10 cellular contexts compared by ENCODE assay signal in the genomic region with DNA sequence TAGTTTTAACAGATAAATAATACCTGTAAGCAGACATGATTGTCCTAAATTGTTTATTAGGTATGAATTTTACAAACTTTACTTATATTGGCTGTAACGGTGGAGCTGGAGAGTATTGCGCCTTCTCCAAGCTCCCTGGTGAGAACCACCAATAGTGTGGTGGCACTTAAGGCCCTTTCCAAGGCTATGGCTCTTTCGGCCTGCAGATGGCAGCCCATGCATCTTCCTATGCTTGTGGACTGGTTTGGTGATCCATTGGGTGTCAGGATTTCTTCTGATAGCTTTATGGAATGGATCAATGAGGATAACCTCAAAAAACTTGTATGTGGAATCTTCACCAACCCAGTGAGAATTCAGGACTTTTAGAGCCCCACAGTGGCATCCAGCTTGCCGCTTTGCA. TPM values are rescaled to one million over a fixed set of nuclear protein-coding genes. Genes with fewer than 3 reads are reported as not detected.
DNase-seq lines count a peak whose midpoint lies in the region; ATAC-seq and TF ChIP-seq lines count a peak whose summit lies in the region.
"Had no signal": no experiment of that assay in that cellular context is flagged by ENCODE, and none has a peak within 500 bp of the region (broad histone marks: within the 10 kb centered on the region; RNA-seq: fewer than 3 reads in every experiment).

No MANE protein-coding gene starts in this region.

- CTCF ChIA-PET in activated naive CD4-positive, alpha-beta T cell treated with anti-CD3 and anti-CD28 coated beads, Interleukin-2, amount 10 ng/mL, durations not matched to agents 7 days and 5 days (lab: Charles Lee): interaction anchor here (0.9 to 1.7 kb wide), 4 partner anchors 12 to 122 kb away, joined by 3 to 5 read pairs (median 3); no protein-coding TSS in a partner anchor

- no peaks in the 10 kb centered on the region for H3K9me3 Mint-ChIP-seq in activated naive CD4-positive, alpha-beta T cell treated with anti-CD3 and anti-CD28 coated beads, Interleukin-2, amount 10 ng/mL, durations not matched to agents 7 days and 5 days
- H3K9me3 Mint-ChIP-seq: activated naive CD8-positive, alpha-beta T cell treated with anti-CD3 and anti-CD28 coated beads for 36 hours had no signal

- H3K4me3 ChIP-seq in Jurkat, Clone E6-1 (ENCODE audit: low read length): no peak overlapping the region
- H3K4me3 ChIP-seq in choroid plexus epithelial cell (ENCODE audit: low read depth, low read length): no peak overlapping the region
- H3K4me3 ChIP-seq: thyroid gland had no signal

- H3K4me1 Mint-ChIP-seq in activated naive CD4-positive, alpha-beta T cell treated with anti-CD3 and anti-CD28 coated beads, Interleukin-2, amount 10 ng/mL, durations not matched to agents 7 days and 5 days: peaks cover 6% of the 10 kb centered on the region

- TF ChIP-seq CTCF in choroid plexus epithelial cell (conservative IDR thresholded peaks at IDR 0.05; ENCODE audit: low read depth, low read length): peak; percentile 74

- no peak for ATAC-seq in GM21515 (IDR thresholded peaks at IDR 0.05; ENCODE audit: unreplicated experiment)

- no peak overlapping the region for H3K4me3 Mint-ChIP-seq in activated naive CD4-positive, alpha-beta T cell treated with anti-CD3 and anti-CD28 coated beads, Interleukin-2, amount 10 ng/mL, durations not matched to agents 7 days and 5 days
- H3K4me3 Mint-ChIP-seq: activated naive CD8-positive, alpha-beta T cell treated with anti-CD3 and anti-CD28 coated beads for 36 hours had no signal

- H3K27me3 Mint-ChIP-seq in activated naive CD4-positive, alpha-beta T cell treated with anti-CD3 and anti-CD28 coated beads, Interleukin-2, amount 10 ng/mL, durations not matched to agents 7 days and 5 days: peaks cover 4% of the 10 kb centered on the region
- H3K27me3 Mint-ChIP-seq: activated naive CD8-positive, alpha-beta T cell treated with anti-CD3 and anti-CD28 coated beads for 36 hours had no signal

- H3K27ac Mint-ChIP-seq in activated naive CD4-positive, alpha-beta T cell treated with anti-CD3 and anti-CD28 coated beads, Interleukin-2, amount 10 ng/mL, durations not matched to agents 7 days and 5 days: no peak overlapping the region
- H3K27ac Mint-ChIP-seq: activated naive CD8-positive, alpha-beta T cell treated with anti-CD3 and anti-CD28 coated beads for 36 hours had no signal

- no peaks in the 10 kb centered on the region for H3K36me3 Mint-ChIP-seq in activated naive CD4-positive, alpha-beta T cell treated with anti-CD3 and anti-CD28 coated beads, Interleukin-2, amount 10 ng/mL, durations not matched to agents 7 days and 5 days

- peak; percentile 29 for DNase-seq in activated naive CD4-positive, alpha-beta T cell treated with anti-CD3 and anti-CD28 coated beads, Interleukin-2, amount 10 ng/mL, durations not matched to agents 7 days and 5 days
- DNase-seq in activated naive CD4-positive, alpha-beta T cell (lab: John Stamatoyannopoulos, UW): no peak
- DNase-seq in Jurkat, Clone E6-1 (ENCODE audit: low read depth, low spot score): peak; percentile 22
- DNase-seq in choroid plexus epithelial cell (ENCODE audit: low read depth) (peak; percentile 74), stromal cell of bone marrow (ENCODE audit: low read depth) (peak; percentile 4), HK-2 (ENCODE audit: unreplicated experiment) (no peak), kidney glomerular epithelial cell (lab: John Stamatoyannopoulos, UW) (no peak)
- DNase-seq: activated naive CD8-positive, alpha-beta T cell treated with anti-CD3 and anti-CD28 coated beads for 36 hours; thyroid gland had no signal

RNA-seq across cellular contexts. Expression of a gene that starts 7.8 kb away (rescaled TPM):
- 15.0 TPM for polyA plus RNA-seq in Jurkat, Clone E6-1 (2012; ENCODE audit: insufficient read depth, insufficient read length)

Comparison
In these comparisons a context has a peak if more than half of its experiments do, and no peak if none do; other contexts are left out.
1. DNase-seq: peak in activated naive CD4-positive, alpha-beta T cell treated with anti-CD3 and anti-CD28 coated beads, Interleukin-2, amount 10 ng/mL, durations not matched to agents 7 days and 5 days (single experiment), Jurkat, Clone E6-1 (single experiment), choroid plexus epithelial cell (single experiment) and stromal cell of bone marrow (single experiment); none in activated naive CD4-positive, alpha-beta T cell (0 of 4), HK-2 (single experiment) and kidney glomerular epithelial cell (single experiment).